ENCODE assay signal across 20 cellular contexts in genomic region chr12:88884600-88884999, GRCh38.
DNase-seq lines count a peak whose midpoint lies in the region; ATAC-seq, FAIRE-seq and TF ChIP-seq lines count a peak whose summit lies in the region.
"Had no signal": no experiment of that assay in that cellular context is flagged by ENCODE, and none has a peak within 500 bp of the region (broad histone marks: within the 10 kb centered on the region; RNA-seq: fewer than 3 reads in every experiment).

No MANE protein-coding gene starts in this region.

- POLR2A ChIA-PET in activated CD8-positive, alpha-beta T cell treated with anti-CD3 and anti-CD28 coated beads for 36 hours (lab: Charles Lee), result no interaction called here

- no peak overlapping the region for H3K27ac ChIP-seq in small intestine (ENCODE audit: low read depth in 1 of 2, low read length in 1 of 2)
- H3K27ac ChIP-seq: colonic mucosa, heart right ventricle, testis had no signal

- ATAC-seq in GM19395 (IDR thresholded peaks at IDR 0.05; ENCODE audit: unreplicated experiment) (peak; percentile 67), HG02763 (IDR thresholded peaks at IDR 0.05; ENCODE audit: unreplicated experiment) (peak; percentile 60), HG03378 (IDR thresholded peaks at IDR 0.05; ENCODE audit: unreplicated experiment) (peak; percentile 75), GM19455 (IDR thresholded peaks at IDR 0.05; ENCODE audit: unreplicated experiment) (no peak)
- ATAC-seq in activated CD8-positive, alpha-beta T cell treated with anti-CD3 and anti-CD28 coated beads for 36 hours, result no peak
- ATAC-seq: activated T-helper 17 cell treated with anti-CD3 and anti-CD28 coated beads, Interleukin-2, amount 50 U/mL, for 72 hours; heart right ventricle had no signal

- TF ChIP-seq POLR2A in GM12892 (IDR thresholded peaks at IDR 0.05; ENCODE audit: low read depth, low read length), result no peak

- 86 to 100% (median 91%) methylated on average over 2 of the region's 2 CpGs for WGBS in small intestine, 3 donors

- CTCF ChIA-PET in activated CD8-positive, alpha-beta T cell treated with anti-CD3 and anti-CD28 coated beads for 36 hours (lab: Charles Lee), result no interaction called here

- no peaks in the 10 kb centered on the region for H3K4me1 Mint-ChIP-seq in activated CD8-positive, alpha-beta T cell treated with anti-CD3 and anti-CD28 coated beads for 36 hours (ENCODE audit: low read depth)
- H3K4me1 Mint-ChIP-seq: activated T-helper 17 cell treated with anti-CD3 and anti-CD28 coated beads, Interleukin-2, amount 50 U/mL, for 72 hours; CD8-positive, alpha-beta memory T cell had no signal

- in situ Hi-C loops in GM13976 (cut with MboI; ENCODE audit: low sequenced_read_pairs, unreplicated experiment), result no loop called here

- intact Hi-C loops in activated CD8-positive, alpha-beta T cell treated with anti-CD3 and anti-CD28 coated beads for 36 hours (cut with micrococcal nuclease), result no loop called here

- H3K4me1 ChIP-seq in small intestine (ENCODE audit: control insufficient read depth in 2 of 2, insufficient read depth in 1 of 2, low read depth in 1 of 2, low read length in 1 of 2), result no peaks in the 10 kb centered on the region
- H3K4me1 ChIP-seq: colonic mucosa, heart right ventricle, testis had no signal

- peaks cover 1% of the 10 kb centered on the region for H3K27me3 Mint-ChIP-seq in activated CD8-positive, alpha-beta T cell treated with anti-CD3 and anti-CD28 coated beads for 36 hours
- H3K27me3 Mint-ChIP-seq: CD8-positive, alpha-beta memory T cell had no signal

- peaks cover 1% of the 10 kb centered on the region for H3K9me3 Mint-ChIP-seq in activated CD8-positive, alpha-beta T cell treated with anti-CD3 and anti-CD28 coated beads for 36 hours
- H3K9me3 Mint-ChIP-seq: activated T-helper 17 cell treated with anti-CD3 and anti-CD28 coated beads, Interleukin-2, amount 50 U/mL, for 72 hours; CD8-positive, alpha-beta memory T cell had no signal

- peak; percentile 22 for DNase-seq in GM13976 (ENCODE audit: low spot score)
- no peak for DNase-seq in GM12892 (ENCODE audit: insufficient read length)
- DNase-seq in small intestine, result no peak
- no peak for DNase-seq in activated CD8-positive, alpha-beta T cell treated with anti-CD3 and anti-CD28 coated beads for 36 hours
- DNase-seq: activated CD4-positive, alpha-beta T cell treated with anti-CD3 and anti-CD28 coated beads, Interleukin-2, amount 50 U/mL, for 1 hour; aorta; CD8-positive, alpha-beta memory T cell; colonic mucosa; heart right ventricle; kidney glomerular epithelial cell; posterior cingulate gyrus; SIG-M5; stimulated activated CD4-positive, alpha-beta T cell treated with anti-CD3 and anti-CD28 coated beads, Interleukin-12 subunit alpha, Interleukin-12 subunit beta, amount 100 ng/mL, for 4 hours; T-helper 9 cell; testis had no signal

- H3K27ac Mint-ChIP-seq in activated CD8-positive, alpha-beta T cell treated with anti-CD3 and anti-CD28 coated beads for 36 hours, result no peak overlapping the region
- H3K27ac Mint-ChIP-seq: activated T-helper 17 cell treated with anti-CD3 and anti-CD28 coated beads, Interleukin-2, amount 50 U/mL, for 72 hours; CD8-positive, alpha-beta memory T cell had no signal

- no peak overlapping the region for H3K4me3 ChIP-seq in small intestine (ENCODE audit: low read depth in 1 of 2, low read length in 2 of 2)
- H3K4me3 ChIP-seq: colonic mucosa, heart right ventricle, testis had no signal

- H3K36me3 ChIP-seq in small intestine (ENCODE audit: control insufficient read depth in 2 of 2, insufficient read depth in 2 of 2, low read length in 2 of 2), result no peaks in the 10 kb centered on the region
- H3K36me3 ChIP-seq: colonic mucosa, heart right ventricle had no signal

- no peak overlapping the region for H3K4me3 Mint-ChIP-seq in activated CD8-positive, alpha-beta T cell treated with anti-CD3 and anti-CD28 coated beads for 36 hours
- H3K4me3 Mint-ChIP-seq: activated T-helper 17 cell treated with anti-CD3 and anti-CD28 coated beads, Interleukin-2, amount 50 U/mL, for 72 hours; CD8-positive, alpha-beta memory T cell had no signal

- H3K9me3 ChIP-seq in small intestine (ENCODE audit: control insufficient read depth, low read depth), result no peaks in the 10 kb centered on the region
- H3K9me3 ChIP-seq: colonic mucosa, heart right ventricle, testis had no signal

- no peaks in the 10 kb centered on the region for H3K27me3 ChIP-seq in small intestine (ENCODE audit: control insufficient read depth in 2 of 2, insufficient read depth in 2 of 2, low read length in 2 of 2)
- H3K27me3 ChIP-seq: colonic mucosa, heart right ventricle, testis had no signal

- FAIRE-seq in GM12892 (lab: Jason Lieb, UNC) (no peak), small intestine (lab: Jason Lieb, UNC) (no peak)

- H3K36me3 Mint-ChIP-seq in activated CD8-positive, alpha-beta T cell treated with anti-CD3 and anti-CD28 coated beads for 36 hours (ENCODE audit: low read depth), result no peaks in the 10 kb centered on the region
- H3K36me3 Mint-ChIP-seq: CD8-positive, alpha-beta memory T cell had no signal

- no peak for TF ChIP-seq CTCF in GM13976 (IDR thresholded peaks at IDR 0.05; ENCODE audit: borderline replicate concordance, control extremely low read depth, extremely low read depth, insufficient read depth, missing control alignments)
- no peak for TF ChIP-seq CTCF in activated CD8-positive, alpha-beta T cell treated with anti-CD3 and anti-CD28 coated beads for 36 hours (IDR thresholded peaks at IDR 0.05)

Comparison
In these comparisons a context has a peak if more than half of its experiments do, and no peak if none do; other contexts are left out.
1. ATAC-seq: peak in GM19395 (single experiment), HG02763 (single experiment) and HG03378 (single experiment); none in GM19455 (single experiment) and activated CD8-positive, alpha-beta T cell treated with anti-CD3 and anti-CD28 coated beads for 36 hours (single experiment).